Comparison of ENCODE assay signal across 1 cellular context in genomic region chr21:37000381-37000780, GRCh38.
TF ChIP-seq lines count a peak whose summit lies in the region.

No MANE protein-coding gene starts in this region.

TF ChIP-seq in A549, 52 proteins besides CTCF, POLR2A, EP300 and RAD21 (continued from another document):
- TF ChIP-seq REST (IDR thresholded peaks at IDR 0.05) (no peak), SREBF2 (IDR thresholded peaks at IDR 0.05) (no peak), TFCP2L1 (CRISPR knock-in tag; IDR thresholded peaks at IDR 0.05) (no peak), JUNB (IDR thresholded peaks at IDR 0.05) (no peak), ELK1 (IDR thresholded peaks at IDR 0.05; ENCODE audit: low read depth, low read length) (no peak), ZSCAN20 (CRISPR knock-in tag; IDR thresholded peaks at IDR 0.05) (no peak), RCOR1 (IDR thresholded peaks at IDR 0.05; ENCODE audit: low read depth, low read length) (no peak), EHF (CRISPR knock-in tag; IDR thresholded peaks at IDR 0.05) (no peak), MAFK (IDR thresholded peaks at IDR 0.05; ENCODE audit: partially characterized antibody) (no peak)
